17 cellular contexts compared by ENCODE assay signal in the genomic region with DNA sequence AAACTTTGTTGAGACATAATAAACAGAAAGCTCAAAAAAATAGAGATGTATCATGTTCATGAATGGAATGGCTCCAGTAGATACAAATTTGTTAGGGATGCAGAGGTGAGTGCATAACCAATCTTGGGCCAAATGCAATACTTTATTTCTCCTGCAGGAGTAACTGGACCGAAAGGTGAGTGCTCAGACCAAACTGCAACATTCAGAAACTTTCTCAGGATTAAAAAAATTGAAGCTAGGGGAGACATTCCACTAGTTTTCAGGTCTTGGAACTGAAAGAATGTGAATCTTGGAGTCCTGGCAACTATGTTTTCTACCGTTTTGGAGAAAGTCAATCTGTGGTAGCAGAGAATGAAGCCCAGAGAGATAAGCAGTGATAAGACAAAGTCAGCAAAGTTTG. TPM values are rescaled to one million over a fixed set of nuclear protein-coding genes. Genes with fewer than 3 reads are reported as not detected.
DNase-seq lines count a peak whose midpoint lies in the region; ATAC-seq, FAIRE-seq and TF ChIP-seq lines count a peak whose summit lies in the region.
"Had no signal": no experiment of that assay in that cellular context is flagged by ENCODE, and none has a peak within 500 bp of the region (broad histone marks: within the 10 kb centered on the region; RNA-seq: fewer than 3 reads in every experiment).

No MANE protein-coding gene starts in this region.

- no peaks in the 10 kb centered on the region for H3K36me3 ChIP-seq in suprapubic skin
- H3K36me3 ChIP-seq: pancreas had no signal

- 62% methylated on average over 2 of the region's 2 CpGs for WGBS in suprapubic skin

- no peaks in the 10 kb centered on the region for H3K9me3 ChIP-seq in suprapubic skin
- H3K9me3 ChIP-seq: pancreas had no signal

- no peak overlapping the region for H3K4me3 ChIP-seq in epithelial cell of proximal tubule (ENCODE audit: low read depth, low read length)
- no peak overlapping the region for H3K4me3 ChIP-seq in suprapubic skin
- H3K4me3 ChIP-seq: lung, pancreas had no signal

- no peak for TF ChIP-seq EP300 in suprapubic skin (IDR thresholded peaks at IDR 0.05)

- no peak for TF ChIP-seq POLR2A in suprapubic skin (IDR thresholded peaks at IDR 0.05)

- H3K27me3 ChIP-seq in suprapubic skin, result no peaks in the 10 kb centered on the region
- H3K27me3 ChIP-seq: pancreas had no signal

- DNase-seq in OCI-M1 (lab: John Stamatoyannopoulos, UW), result peak; percentile 9
- no peak for DNase-seq in epithelial cell of proximal tubule (ENCODE audit: low read depth)
- no peak for DNase-seq in suprapubic skin (ENCODE audit: low spot score in 2 of 2)
- no peak for DNase-seq in D721Med (ENCODE audit: insufficient read length, low spot score)
- no peak for DNase-seq in NCI-H1048 (lab: John Stamatoyannopoulos, UW)
- DNase-seq: activated CD4-positive, alpha-beta T cell treated with anti-CD3 and anti-CD28 coated beads, Interleukin-2, amount 10 ng/mL, durations not matched to agents 7 days and 5 days; activated naive CD4-positive, alpha-beta T cell treated with Interleukin-2 at 50 U/mL for 16 hours; GDM1; head of caudate nucleus; NCI-H187; pancreas; T-cell had no signal

- no peaks in the 10 kb centered on the region for H3K4me1 ChIP-seq in suprapubic skin
- H3K4me1 ChIP-seq: pancreas had no signal

- no peak for ATAC-seq in HG03025 (IDR thresholded peaks at IDR 0.05; ENCODE audit: low FRiP score, unreplicated experiment)
- ATAC-seq: pancreas; stimulated activated effector memory CD8-positive, alpha-beta T cell treated with anti-CD3 and anti-CD28 coated beads, Interleukin-12 subunit alpha, Interleukin-12 subunit beta, amount 100 ng/mL, for 72 hours; T-cell had no signal

- TF ChIP-seq CTCF in 22Rv1 (IDR thresholded peaks at IDR 0.05) (peak; percentile 22; the same call in 1 of the 2 replicates), GM12874 (IDR thresholded peaks at IDR 0.05; ENCODE audit: insufficient read depth, low read depth, low read length) (peak; percentile 35; the same call in 1 of the 2 replicates), epithelial cell of proximal tubule (conservative IDR thresholded peaks at IDR 0.05; ENCODE audit: low read depth, low read length) (peak; percentile 37), suprapubic skin (IDR thresholded peaks at IDR 0.05) (no peak), D721Med (IDR thresholded peaks at IDR 0.05; ENCODE audit: insufficient read depth, missing control alignments) (no peak)

- no peak overlapping the region for H3K27ac ChIP-seq in 22Rv1
- no peak overlapping the region for H3K27ac ChIP-seq in suprapubic skin
- H3K27ac ChIP-seq: pancreas had no signal

- no peak for FAIRE-seq in D721Med (lab: Jason Lieb, UNC)

RNA-seq across cellular contexts. Expression of gene LCORL, which starts 21.2 kb away (rescaled TPM):
- total RNA-seq in epithelial cell of proximal tubule, result 14.2 and 16.5 TPM in 2 replicates
- 10 to 100 TPM; 14.9 to 26.4 (median 19.6) TPM for total RNA-seq in suprapubic skin

Comparison
In these comparisons a context has a peak if more than half of its experiments do, and no peak if none do; other contexts are left out.
1. CTCF ChIP-seq: peak in 22Rv1 (single experiment), GM12874 (single experiment) and epithelial cell of proximal tubule (single experiment); none in suprapubic skin (0 of 2) and D721Med (single experiment).